In the genomic region with DNA sequence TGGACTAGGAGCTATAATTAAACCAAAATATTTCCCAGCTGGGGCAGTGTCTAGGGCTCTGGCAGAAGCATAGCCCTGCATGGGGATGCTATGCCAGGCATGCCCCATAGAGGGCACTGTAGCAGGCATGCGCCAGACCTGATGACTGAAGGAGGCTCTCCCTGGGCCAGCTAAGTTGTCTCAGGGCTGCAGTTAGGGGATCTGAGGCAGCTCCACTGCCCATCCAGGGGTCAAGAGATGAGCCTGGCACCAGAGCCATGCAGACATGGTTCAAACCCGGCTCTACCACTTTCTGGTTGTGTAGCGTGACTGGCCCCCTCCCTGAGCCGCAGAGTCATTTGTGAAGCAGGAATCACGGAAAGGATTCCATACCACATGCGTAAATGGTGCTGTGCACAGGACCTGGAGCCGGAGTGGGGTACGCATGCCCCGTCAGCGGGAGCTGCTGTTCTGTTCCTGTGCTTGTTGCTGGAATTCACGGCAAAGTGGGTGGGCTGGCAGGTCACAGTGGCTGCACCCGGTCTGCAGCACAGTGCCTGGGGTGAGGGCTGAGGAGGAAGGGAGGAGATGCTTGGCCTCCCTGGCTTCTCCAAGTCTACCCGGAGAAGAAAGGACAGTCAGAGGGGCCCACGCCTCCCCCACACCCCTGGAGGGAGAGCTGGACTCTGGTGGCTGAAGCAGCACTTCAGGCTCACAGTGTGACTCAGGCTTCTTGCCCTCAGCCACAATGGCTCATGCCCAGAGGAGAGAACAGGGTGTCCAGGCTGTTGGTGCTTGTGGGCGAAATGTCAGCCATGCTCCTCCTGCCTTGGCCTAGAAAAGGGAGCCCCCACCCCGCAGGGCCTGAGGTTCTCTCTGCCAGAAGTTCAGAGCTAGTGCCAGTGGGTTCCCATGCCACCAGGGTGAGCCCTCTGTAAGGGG, we compare ENCODE assay signal across 8 cellular contexts. TPM values are rescaled to one million over a fixed set of nuclear protein-coding genes. Genes with fewer than 3 reads are reported as not detected.
DNase-seq lines count a peak whose midpoint lies in the region; ATAC-seq and TF ChIP-seq lines count a peak whose summit lies in the region.

No MANE protein-coding gene starts in this region.

- H3K9me3 ChIP-seq in MM.1S (replicated peaks; ENCODE audit: insufficient read depth, low read length) (no peaks in the 10 kb centered on the region), muscle layer of duodenum (ENCODE audit: control insufficient read depth in 1 of 2, low read length in 2 of 2) (no peaks in the 10 kb centered on the region)

- no peaks in the 10 kb centered on the region for H3K9me3 Mint-ChIP-seq in activated CD8-positive, alpha-beta T cell treated with anti-CD3 and anti-CD28 coated beads for 36 hours
- H3K9me3 Mint-ChIP-seq in endothelial cell (ENCODE audit: unreplicated experiment): no peaks in the 10 kb centered on the region

- no peak overlapping the region for H2AFZ ChIP-seq in MM.1S (ENCODE audit: low read length)

- TF ChIP-seq CTCF in MM.1S (IDR thresholded peaks at IDR 0.05; ENCODE audit: low read length): peak; percentile 91
- peak; percentile 92 for TF ChIP-seq CTCF in activated CD8-positive, alpha-beta T cell treated with anti-CD3 and anti-CD28 coated beads for 36 hours (IDR thresholded peaks at IDR 0.05)
- peak; percentile 86 for TF ChIP-seq CTCF in endothelial cell (IDR thresholded peaks at IDR 0.05; ENCODE audit: unreplicated experiment)

- no peaks in the 10 kb centered on the region for H3K36me3 ChIP-seq in MM.1S (replicated peaks; ENCODE audit: insufficient read depth, low read length)
- H3K36me3 ChIP-seq in muscle layer of duodenum (ENCODE audit: control insufficient read depth in 1 of 2, insufficient read depth in 2 of 2, low read length in 2 of 2): peaks cover 36 to 42% of the 10 kb centered on the region in 2 donors

- peak; percentile 99 for ATAC-seq in activated CD8-positive, alpha-beta T cell treated with anti-CD3 and anti-CD28 coated beads for 36 hours

- H3K4me3 Mint-ChIP-seq in activated CD8-positive, alpha-beta T cell treated with anti-CD3 and anti-CD28 coated beads for 36 hours: no peak overlapping the region
- H3K4me3 Mint-ChIP-seq in endothelial cell (ENCODE audit: unreplicated experiment): no peak overlapping the region

- no peaks in the 10 kb centered on the region for H3K9me2 ChIP-seq in MM.1S (replicated peaks; ENCODE audit: insufficient read depth, low read length)

- intact Hi-C loops in activated CD8-positive, alpha-beta T cell treated with anti-CD3 and anti-CD28 coated beads for 36 hours (cut with micrococcal nuclease): loop anchor here (5.0 kb wide), 1 partner anchor 160 kb away; a partner anchor contains a TSS

- DNase-seq in AML-193 (lab: John Stamatoyannopoulos, UW) (peak; percentile 36 to 64), GM19238 (ENCODE audit: insufficient read length, low spot score) (peak; percentile 72), MM.1S (peak; percentile 60), endothelial cell (ENCODE audit: low spot score) (peak; percentile 85), NCI-H2171 (lab: John Stamatoyannopoulos, UW) (no peak)
- DNase-seq in activated CD8-positive, alpha-beta T cell treated with anti-CD3 and anti-CD28 coated beads for 36 hours: peak; percentile 80
- DNase-seq in stimulated activated naive CD4-positive, alpha-beta T cell (lab: John Stamatoyannopoulos, UW): peak in 5 of 6 experiments; percentile 8 to 45 (median 42)

- no peak overlapping the region for H3K4me2 ChIP-seq in MM.1S (ENCODE audit: low read depth, low read length)

- H3K4me3 ChIP-seq in MM.1S (ENCODE audit: low read length): no peak overlapping the region
- H3K4me3 ChIP-seq in muscle layer of duodenum (ENCODE audit: low read depth in 1 of 2, low read length in 2 of 2): no peak overlapping the region

- H3K4me1 ChIP-seq in MM.1S (ENCODE audit: low read length): no peaks in the 10 kb centered on the region
- peaks cover 24 to 45% of the 10 kb centered on the region in 2 donors for H3K4me1 ChIP-seq in muscle layer of duodenum (ENCODE audit: control insufficient read depth in 1 of 2, insufficient read depth in 2 of 2, low read length in 2 of 2)

- peaks cover 2% of the 10 kb centered on the region for H3K36me3 Mint-ChIP-seq in activated CD8-positive, alpha-beta T cell treated with anti-CD3 and anti-CD28 coated beads for 36 hours (ENCODE audit: low read depth)
- peaks cover 62% of the 10 kb centered on the region for H3K36me3 Mint-ChIP-seq in endothelial cell (ENCODE audit: low read depth, unreplicated experiment)

- CTCF ChIA-PET in activated CD8-positive, alpha-beta T cell treated with anti-CD3 and anti-CD28 coated beads for 36 hours (lab: Charles Lee): interaction anchor here (0.8 to 4.4 kb wide), 36 partner anchors 9 to 463 kb away, joined by 3 to 68 read pairs (median 5); a partner anchor contains a TSS

- no peak overlapping the region for H3K27ac Mint-ChIP-seq in activated CD8-positive, alpha-beta T cell treated with anti-CD3 and anti-CD28 coated beads for 36 hours
- H3K27ac Mint-ChIP-seq in endothelial cell (ENCODE audit: unreplicated experiment): no peak overlapping the region

- no peaks in the 10 kb centered on the region for H3K27me3 Mint-ChIP-seq in activated CD8-positive, alpha-beta T cell treated with anti-CD3 and anti-CD28 coated beads for 36 hours
- H3K27me3 Mint-ChIP-seq in endothelial cell (ENCODE audit: unreplicated experiment): peaks cover 11% of the 10 kb centered on the region

- POLR2A ChIA-PET in activated CD8-positive, alpha-beta T cell treated with anti-CD3 and anti-CD28 coated beads for 36 hours (lab: Charles Lee): interaction anchor here (0.8 kb wide), 1 partner anchor 10 kb away, joined by 3 read pairs; no protein-coding TSS in a partner anchor

- no peak overlapping the region for H3K27ac ChIP-seq in MM.1S (ENCODE audit: low read length)
- H3K27ac ChIP-seq in muscle layer of duodenum (ENCODE audit: low read length): peak overlapping the region; percentile 33

- peaks cover 3% of the 10 kb centered on the region for H3K4me1 Mint-ChIP-seq in activated CD8-positive, alpha-beta T cell treated with anti-CD3 and anti-CD28 coated beads for 36 hours (ENCODE audit: low read depth)
- peaks cover 24% of the 10 kb centered on the region for H3K4me1 Mint-ChIP-seq in endothelial cell (ENCODE audit: unreplicated experiment)

- H3K79me2 ChIP-seq in MM.1S (ENCODE audit: low read length): no peaks in the 10 kb centered on the region

- no peak overlapping the region for H3K9ac ChIP-seq in MM.1S (ENCODE audit: low read length)

- H4K20me1 ChIP-seq in MM.1S (ENCODE audit: insufficient read depth, low read length): peaks cover 3% of the 10 kb centered on the region; the same call in 1 of the 2 replicates

- H3K27me3 ChIP-seq in MM.1S (replicated peaks; ENCODE audit: insufficient read depth, low read length) (no peaks in the 10 kb centered on the region), muscle layer of duodenum (ENCODE audit: low read depth, low read length) (no peaks in the 10 kb centered on the region)

- H3F3A ChIP-seq in MM.1S (ENCODE audit: insufficient read depth, low read length): no peaks in the 10 kb centered on the region

RNA-seq across cellular contexts. Expression of a gene that starts 43.1 kb away (rescaled TPM):
- total RNA-seq in activated CD8-positive, alpha-beta T cell treated with anti-CD3 and anti-CD28 coated beads for 36 hours: not detected
- total RNA-seq in endothelial cell (ENCODE audit: unreplicated experiment): 1.6 TPM
